Comparison of ENCODE assay signal across 18 cellular contexts in the genomic region with DNA sequence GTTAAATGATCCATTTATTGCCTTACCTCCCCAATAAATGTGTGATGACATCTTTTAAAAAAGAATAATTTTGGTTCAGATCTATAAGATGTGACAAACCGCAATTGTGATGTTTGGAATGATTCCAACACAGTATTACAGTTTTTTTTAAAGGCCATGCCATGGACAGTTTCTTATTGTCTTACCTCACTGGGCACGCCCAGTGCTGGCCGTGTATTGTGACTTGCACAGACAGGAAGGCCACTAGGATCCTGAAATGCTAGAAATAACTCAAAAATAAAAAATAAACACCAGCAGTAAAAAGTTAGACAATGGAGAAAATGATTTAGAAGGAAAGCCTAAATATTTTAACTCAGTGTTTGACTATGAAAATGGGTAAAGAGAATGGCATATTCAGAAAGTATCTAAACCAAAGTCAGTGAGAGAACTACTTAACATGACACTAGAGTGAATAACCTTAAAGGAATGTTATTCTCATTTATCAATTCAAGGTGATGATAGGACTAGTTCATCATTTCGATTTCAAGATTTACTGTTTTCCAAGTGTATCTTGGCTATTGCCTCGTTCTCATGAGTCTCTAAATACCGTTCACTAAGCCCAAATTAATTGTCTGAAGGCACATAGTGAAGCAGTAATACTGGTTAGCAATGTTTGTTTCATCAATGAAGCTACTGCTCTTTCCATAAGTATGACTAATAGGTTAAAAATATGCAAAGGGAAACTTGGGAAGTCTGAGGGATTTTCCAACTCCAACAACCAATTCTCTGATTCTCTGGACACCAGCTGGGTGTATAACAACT. TPM values are rescaled to one million over a fixed set of nuclear protein-coding genes. Genes with fewer than 3 reads are reported as not detected.
DNase-seq lines count a peak whose midpoint lies in the region; ATAC-seq and TF ChIP-seq lines count a peak whose summit lies in the region.
"Had no signal": no experiment of that assay in that cellular context is flagged by ENCODE, and none has a peak within 500 bp of the region (broad histone marks: within the 10 kb centered on the region; RNA-seq: fewer than 3 reads in every experiment).

No MANE protein-coding gene starts in this region.

- no peak for TF ChIP-seq CTCF in fibroblast of the aortic adventitia (IDR thresholded peaks at IDR 0.05; ENCODE audit: insufficient read depth, low read length)

- H3F3A ChIP-seq in GM23248 (ENCODE audit: insufficient read depth): peaks cover 41% of the 10 kb centered on the region

- H3K79me2 ChIP-seq in GM23248 (ENCODE audit: insufficient read depth): no peaks in the 10 kb centered on the region

- H3K27me3 ChIP-seq in GM23248 (replicated peaks; ENCODE audit: insufficient read depth): no peaks in the 10 kb centered on the region
- no peaks in the 10 kb centered on the region for H3K27me3 ChIP-seq in SJSA1 (replicated peaks)
- H3K27me3 ChIP-seq: spleen, tibial artery had no signal

- WGBS in GM23248 (ENCODE audit: low coverage in 1 of 2, low lambda C conversion rate in 2 of 2, missing lambda C conversion rate in 2 of 2), 2 experiments: 27 to 30% methylated on average over 6 of the region's 6 CpGs

- DNase-seq in GM23248 (peak; percentile 70), SJSA1 (ENCODE audit: low read depth in 1 of 2, low spot score in 2 of 2) (peak; percentile 64 to 86), fibroblast of the aortic adventitia (ENCODE audit: low read depth) (peak; percentile 71), skeletal muscle cell (ENCODE audit: low read depth) (peak; percentile 87), inferior parietal cortex (ENCODE audit: extremely low spot score) (no peak), NCI-H2227 treated with DMSO at 0.1 percent for 48 hours (lab: John Stamatoyannopoulos, UW) (no peak), retina (no peak)
- DNase-seq: activated CD4-positive, alpha-beta T cell treated with anti-CD3 and anti-CD28 coated beads for 1 hour; activated T-cell treated with anti-CD3 and anti-CD28 coated beads, Interleukin-2, amount 50 U/mL, for 4 hours; aorta; Calu3; GOT3; naive thymus-derived CD8-positive, alpha-beta T cell; NCI-H187; spleen; tibial artery had no signal

- H3K9ac ChIP-seq in GM23248: no peak overlapping the region

- H3K36me3 ChIP-seq in GM23248 (ENCODE audit: low read depth): no peaks in the 10 kb centered on the region
- H3K36me3 ChIP-seq in SJSA1: no peaks in the 10 kb centered on the region
- H3K36me3 ChIP-seq: spleen, tibial artery had no signal

- H2AFZ ChIP-seq in GM23248: no peak overlapping the region

- no peak for ATAC-seq in HG03159 (IDR thresholded peaks at IDR 0.05; ENCODE audit: unreplicated experiment)
- ATAC-seq: activated T-cell treated with anti-CD3 and anti-CD28 coated beads, Interleukin-2, amount 50 U/mL, for 4 hours; naive thymus-derived CD8-positive, alpha-beta T cell had no signal

- peaks cover 60% of the 10 kb centered on the region for H3K4me1 ChIP-seq in GM23248 (ENCODE audit: insufficient read depth)
- H3K4me1 ChIP-seq in SJSA1 (replicated peaks): peaks cover 43% of the 10 kb centered on the region
- H3K4me1 ChIP-seq: spleen, tibial artery had no signal

- H3K9me3 ChIP-seq in GM23248 (ENCODE audit: low read depth) (no peaks in the 10 kb centered on the region), SJSA1 (replicated peaks) (no peaks in the 10 kb centered on the region)
- H3K9me3 ChIP-seq: spleen, tibial artery had no signal

- H3K4me3 ChIP-seq in GM23248: peak overlapping the region; percentile 27; the same call in 1 of the 2 replicates
- no peak overlapping the region for H3K4me3 ChIP-seq in SJSA1
- H3K4me3 ChIP-seq in fibroblast of the aortic adventitia (ENCODE audit: low read depth, low read length): no peak overlapping the region
- H3K4me3 ChIP-seq in skeletal muscle cell (ENCODE audit: low read depth, low read length): no peak overlapping the region
- H3K4me3 ChIP-seq: spleen, tibial artery had no signal

- in situ Hi-C loops in GM23248 (cut with MboI): no loop called here

- H3K4me2 ChIP-seq in GM23248 (ENCODE audit: unreplicated experiment): peak overlapping the region; percentile 39

- peak overlapping the region; percentile 54 for H3K27ac ChIP-seq in GM23248
- H3K27ac ChIP-seq in SJSA1: peak overlapping the region; percentile 60
- H3K27ac ChIP-seq: spleen, tibial artery had no signal

- H4K20me1 ChIP-seq in GM23248 (ENCODE audit: insufficient read depth): no peaks in the 10 kb centered on the region

- no peaks in the 10 kb centered on the region for H3K9me2 ChIP-seq in GM23248 (ENCODE audit: insufficient read depth)

RNA-seq across cellular contexts. Expression of a gene that starts 46.1 kb away (rescaled TPM):
- 41.6 and 56.3 TPM in 2 replicates for total RNA-seq in GM23248 (2014; rRNA removed; shearing (Covaris generic))
- polyA plus RNA-seq in GM23248 (2016; fragmentation: Nextera tagmentation; extraction: Ambion mirVana): 20.6 and 21.7 TPM in 2 replicates
- total RNA-seq in SJSA1 (2014; rRNA removed; shearing (Covaris generic)): 14.3 and 19.0 TPM in 2 replicates
- 24.7 and 42.9 TPM in 2 replicates for total RNA-seq in fibroblast of the aortic adventitia (ENCODE audit: low replicate concordance)
- total RNA-seq: naive thymus-derived CD8-positive, alpha-beta T cell had no signal
- polyA plus RNA-seq: IgD-negative memory B cell; naive thymus-derived CD8-positive, alpha-beta T cell had no signal

Comparison
In these comparisons a context has a peak if more than half of its experiments do, and no peak if none do; other contexts are left out.
1. DNase-seq: peak in GM23248 (single experiment), SJSA1 (2 of 2), fibroblast of the aortic adventitia (single experiment) and skeletal muscle cell (single experiment); none in inferior parietal cortex (single experiment), NCI-H2227 treated with DMSO at 0.1 percent for 48 hours (single experiment) and retina (single experiment).